In genomic region chr12:73678335-73678734, GRCh38 we compare ENCODE assay signal across 24 cellular contexts.
A peak's percentile ranks its signal among the peaks of the same experiment; 100 is the strongest.
DNase-seq lines count a peak whose midpoint lies in the region; ATAC-seq and TF ChIP-seq lines count a peak whose summit lies in the region.
"Had no signal": no experiment of that assay in that cellular context is flagged by ENCODE, and none has a peak within 500 bp of the region (broad histone marks: within the 10 kb centered on the region; RNA-seq: fewer than 3 reads in every experiment).

No MANE protein-coding gene starts in this region.

- no peaks in the 10 kb centered on the region for H3F3A ChIP-seq in GM23338 (replicated peaks; ENCODE audit: low read depth)

- H3K27me3 ChIP-seq in GM23338 (ENCODE audit: insufficient read depth), result no peaks in the 10 kb centered on the region
- no peaks in the 10 kb centered on the region for H3K27me3 ChIP-seq in HUES6 (ENCODE audit: control insufficient read depth, insufficient read depth, low read length)
- H3K27me3 ChIP-seq in RWPE2 (ENCODE audit: insufficient read depth, poor library complexity, severe bottlenecking), result no peaks in the 10 kb centered on the region
- no peaks in the 10 kb centered on the region for H3K27me3 ChIP-seq in upper lobe of right lung

- no peak overlapping the region for H3K4me2 ChIP-seq in GM23338

- no peaks in the 10 kb centered on the region for H4K20me1 ChIP-seq in GM23338 (replicated peaks; ENCODE audit: insufficient read depth)

- H3K9me3 ChIP-seq in HUES6 (ENCODE audit: control insufficient read depth, insufficient read depth, low read depth, low read length) (no peaks in the 10 kb centered on the region), RWPE2 (ENCODE audit: severe bottlenecking) (no peaks in the 10 kb centered on the region), upper lobe of right lung (no peaks in the 10 kb centered on the region)

- H3K4me1 ChIP-seq in GM23338 (ENCODE audit: insufficient read depth) (peaks cover 10% of the 10 kb centered on the region; the same call in 1 of the 2 replicates), HUES6 (ENCODE audit: control insufficient read depth, insufficient read depth, low read length) (peaks cover 10% of the 10 kb centered on the region; the same call in 1 of the 2 replicates), RWPE2 (ENCODE audit: insufficient read depth, poor library complexity, severe bottlenecking) (no peaks in the 10 kb centered on the region), upper lobe of right lung (no peaks in the 10 kb centered on the region)

- no peaks in the 10 kb centered on the region for H3K36me3 Mint-ChIP-seq in GM23338 (ENCODE audit: low read depth)
- H3K36me3 Mint-ChIP-seq: IgD-negative memory B cell had no signal

- no peaks in the 10 kb centered on the region for H3K9me3 Mint-ChIP-seq in GM23338

- H3K4me1 Mint-ChIP-seq in GM23338, result peaks cover 29% of the 10 kb centered on the region
- H3K4me1 Mint-ChIP-seq: IgD-negative memory B cell had no signal

- H3K4me3 ChIP-seq in GM23338 (no peak overlapping the region), HUES6 (ENCODE audit: low read depth, low read length) (no peak overlapping the region), RWPE2 (ENCODE audit: severe bottlenecking) (no peak overlapping the region), upper lobe of right lung (no peak overlapping the region)
- H3K4me3 ChIP-seq: GM23248 had no signal

- ATAC-seq in GM23338 (no peak), RWPE2 (ENCODE audit: low read depth) (peak; percentile 48; the same call in 1 of the 3 replicates), GM19035 (IDR thresholded peaks at IDR 0.05; ENCODE audit: unreplicated experiment) (no peak), upper lobe of right lung (no peak)
- ATAC-seq: HCT116 had no signal

- no peak overlapping the region for H3K27ac ChIP-seq in GM23338 (ENCODE audit: low read depth)
- H3K27ac ChIP-seq in HUES6 (ENCODE audit: low read depth, low read length), result 0 out of 2 replicates have a peak overlapping the region, but pooled peaks have one; percentile 25
- no peak overlapping the region for H3K27ac ChIP-seq in RWPE2 (ENCODE audit: poor library complexity, severe bottlenecking)
- no peak overlapping the region for H3K27ac ChIP-seq in upper lobe of right lung
- H3K27ac ChIP-seq: C4-2B, GM23248 had no signal

- H3K4me3 Mint-ChIP-seq in GM23338, result no peak overlapping the region
- H3K4me3 Mint-ChIP-seq: IgD-negative memory B cell had no signal

- intact Hi-C loops in upper lobe of right lung (cut with DNase I), result no loop called here

- DNase-seq in GM23338 (ENCODE audit: low spot score) (no peak), RWPE2 (ENCODE audit: low spot score) (no peak), upper lobe of right lung (no peak), NCI-H526 (lab: John Stamatoyannopoulos, UW) (no peak)
- DNase-seq in effector CD8-positive, alpha-beta T cell (lab: John Stamatoyannopoulos, UW), result no peak
- DNase-seq: AML-193; DND-41; GDM1; GM23248; Karpas-422; MM.1S; NCI-H1092 treated with DMSO at 0.1 percent for 48 hours; NCI-H146; NCI-H2081; NCI-H2171 treated with DMSO at 0.1 percent for 48 hours; NCI-H446; NK-92 treated with Interleukin-12 subunit alpha and Interleukin-12 subunit beta, amount 100 ng/mL, for 24 hours; RPMI8226; T-helper 1 cell had no signal

- peak overlapping the region; percentile 56; the same call in 1 of the 2 replicates for H3K27ac Mint-ChIP-seq in GM23338
- H3K27ac Mint-ChIP-seq: IgD-negative memory B cell had no signal

- no peaks in the 10 kb centered on the region for H3K27me3 Mint-ChIP-seq in GM23338 (ENCODE audit: insufficient read depth, low read depth, poor library complexity)
- H3K27me3 Mint-ChIP-seq: IgD-negative memory B cell had no signal

- no peaks in the 10 kb centered on the region for H3K79me2 ChIP-seq in GM23338 (replicated peaks; ENCODE audit: insufficient read depth)

- no peak overlapping the region for H3K9ac ChIP-seq in HUES6 (ENCODE audit: low read length)
- H3K9ac ChIP-seq: GM23248 had no signal

- TF ChIP-seq CTCF in GM23338 (conservative IDR thresholded peaks at IDR 0.05; ENCODE audit: low read depth in 2 of 2) (no peak), RWPE2 (IDR thresholded peaks at IDR 0.05; ENCODE audit: poor library complexity, severe bottlenecking) (no peak), upper lobe of right lung (IDR thresholded peaks at IDR 0.05) (no peak)

- H3K36me3 ChIP-seq in GM23338 (ENCODE audit: insufficient read depth) (no peaks in the 10 kb centered on the region), HUES6 (ENCODE audit: control insufficient read depth, insufficient read depth, low read length) (no peaks in the 10 kb centered on the region), RWPE2 (ENCODE audit: low read depth) (no peaks in the 10 kb centered on the region), upper lobe of right lung (no peaks in the 10 kb centered on the region)

- no peak overlapping the region for H2AFZ ChIP-seq in GM23338
- H2AFZ ChIP-seq: GM23248 had no signal

- no peaks in the 10 kb centered on the region for H3K9me2 ChIP-seq in GM23338 (ENCODE audit: insufficient read depth)

TF ChIP-seq in GM23338, 12 proteins besides CTCF, POLR2A, EP300 and RAD21 (continues in another document):
- TF ChIP-seq ZNF114 (CRISPR knock-in tag; IDR thresholded peaks at IDR 0.05) (no peak), POLR2AphosphoS5 (IDR thresholded peaks at IDR 0.05; ENCODE audit: low read depth) (no peak), EZH2 (IDR thresholded peaks at IDR 0.05; ENCODE audit: low read depth, unreplicated experiment) (no peak), EZH2phosphoT487 (IDR thresholded peaks at IDR 0.05; ENCODE audit: unreplicated experiment) (no peak), STAT1 (IDR thresholded peaks at IDR 0.05; ENCODE audit: unreplicated experiment) (no peak), ETS1 (IDR thresholded peaks at IDR 0.05) (no peak), ZNF331 (CRISPR knock-in tag; IDR thresholded peaks at IDR 0.05; ENCODE audit: low read depth) (no peak)
- TF ChIP-seq, protein P1, sequence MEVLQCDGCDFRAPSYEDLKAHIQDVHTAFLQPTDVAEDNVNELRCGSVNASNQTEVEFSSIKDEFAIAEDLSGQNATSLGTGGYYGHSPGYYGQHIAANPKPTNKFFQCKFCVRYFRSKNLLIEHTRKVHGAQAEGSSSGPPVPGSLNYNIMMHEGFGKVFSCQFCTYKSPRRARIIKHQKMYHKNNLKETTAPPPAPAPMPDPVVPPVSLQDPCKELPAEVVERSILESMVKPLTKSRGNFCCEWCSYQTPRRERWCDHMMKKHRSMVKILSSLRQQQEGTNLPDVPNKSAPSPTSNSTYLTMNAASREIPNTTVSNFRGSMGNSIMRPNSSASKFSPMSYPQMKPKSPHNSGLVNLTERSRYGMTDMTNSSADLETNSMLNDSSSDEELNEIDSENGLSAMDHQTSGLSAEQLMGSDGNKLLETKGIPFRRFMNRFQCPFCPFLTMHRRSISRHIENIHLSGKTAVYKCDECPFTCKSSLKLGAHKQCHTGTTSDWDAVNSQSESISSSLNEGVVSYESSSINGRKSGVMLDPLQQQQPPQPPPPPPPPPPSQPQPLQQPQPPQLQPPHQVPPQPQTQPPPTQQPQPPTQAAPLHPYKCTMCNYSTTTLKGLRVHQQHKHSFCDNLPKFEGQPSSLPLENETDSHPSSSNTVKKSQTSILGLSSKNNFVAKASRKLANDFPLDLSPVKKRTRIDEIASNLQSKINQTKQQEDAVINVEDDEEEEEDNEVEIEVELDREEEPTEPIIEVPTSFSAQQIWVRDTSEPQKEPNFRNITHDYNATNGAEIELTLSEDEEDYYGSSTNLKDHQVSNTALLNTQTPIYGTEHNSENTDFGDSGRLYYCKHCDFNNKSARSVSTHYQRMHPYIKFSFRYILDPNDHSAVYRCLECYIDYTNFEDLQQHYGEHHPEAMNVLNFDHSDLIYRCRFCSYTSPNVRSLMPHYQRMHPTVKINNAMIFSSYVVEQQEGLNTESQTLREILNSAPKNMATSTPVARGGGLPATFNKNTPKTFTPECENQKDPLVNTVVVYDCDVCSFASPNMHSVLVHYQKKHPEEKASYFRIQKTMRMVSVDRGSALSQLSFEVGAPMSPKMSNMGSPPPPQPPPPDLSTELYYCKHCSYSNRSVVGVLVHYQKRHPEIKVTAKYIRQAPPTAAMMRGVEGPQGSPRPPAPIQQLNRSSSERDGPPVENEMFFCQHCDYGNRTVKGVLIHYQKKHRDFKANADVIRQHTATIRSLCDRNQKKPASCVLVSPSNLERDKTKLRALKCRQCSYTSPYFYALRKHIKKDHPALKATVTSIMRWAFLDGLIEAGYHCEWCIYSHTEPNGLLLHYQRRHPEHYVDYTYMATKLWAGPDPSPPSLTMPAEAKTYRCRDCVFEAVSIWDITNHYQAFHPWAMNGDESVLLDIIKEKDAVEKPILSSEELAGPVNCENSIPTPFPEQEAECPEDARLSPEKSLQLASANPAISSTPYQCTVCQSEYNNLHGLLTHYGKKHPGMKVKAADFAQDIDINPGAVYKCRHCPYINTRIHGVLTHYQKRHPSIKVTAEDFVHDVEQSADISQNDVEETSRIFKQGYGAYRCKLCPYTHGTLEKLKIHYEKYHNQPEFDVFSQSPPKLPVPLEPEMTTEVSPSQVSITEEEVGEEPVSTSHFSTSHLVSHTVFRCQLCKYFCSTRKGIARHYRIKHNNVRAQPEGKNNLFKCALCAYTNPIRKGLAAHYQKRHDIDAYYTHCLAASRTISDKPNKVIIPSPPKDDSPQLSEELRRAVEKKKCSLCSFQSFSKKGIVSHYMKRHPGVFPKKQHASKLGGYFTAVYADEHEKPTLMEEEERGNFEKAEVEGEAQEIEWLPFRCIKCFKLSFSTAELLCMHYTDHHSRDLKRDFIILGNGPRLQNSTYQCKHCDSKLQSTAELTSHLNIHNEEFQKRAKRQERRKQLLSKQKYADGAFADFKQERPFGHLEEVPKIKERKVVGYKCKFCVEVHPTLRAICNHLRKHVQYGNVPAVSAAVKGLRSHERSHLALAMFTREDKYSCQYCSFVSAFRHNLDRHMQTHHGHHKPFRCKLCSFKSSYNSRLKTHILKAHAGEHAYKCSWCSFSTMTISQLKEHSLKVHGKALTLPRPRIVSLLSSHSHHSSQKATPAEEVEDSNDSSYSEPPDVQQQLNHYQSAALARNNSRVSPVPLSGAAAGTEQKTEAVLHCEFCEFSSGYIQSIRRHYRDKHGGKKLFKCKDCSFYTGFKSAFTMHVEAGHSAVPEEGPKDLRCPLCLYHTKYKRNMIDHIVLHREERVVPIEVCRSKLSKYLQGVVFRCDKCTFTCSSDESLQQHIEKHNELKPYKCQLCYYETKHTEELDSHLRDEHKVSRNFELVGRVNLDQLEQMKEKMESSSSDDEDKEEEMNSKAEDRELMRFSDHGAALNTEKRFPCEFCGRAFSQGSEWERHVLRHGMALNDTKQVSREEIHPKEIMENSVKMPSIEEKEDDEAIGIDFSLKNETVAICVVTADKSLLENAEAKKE (CRISPR knock-in tag; IDR thresholded peaks at IDR 0.05), result no peak
